24 cellular contexts compared by ENCODE assay signal in genomic region chr4:19944806-19945205, GRCh38.
A peak's percentile ranks its signal among the peaks of the same experiment; 100 is the strongest.
DNase-seq lines count a peak whose midpoint lies in the region; ATAC-seq lines count a peak whose summit lies in the region.
"Had no signal": no experiment of that assay in that cellular context is flagged by ENCODE, and none has a peak within 500 bp of the region (broad histone marks: within the 10 kb centered on the region; RNA-seq: fewer than 3 reads in every experiment).

No MANE protein-coding gene starts in this region.

- no peak overlapping the region for H3K4me3 Mint-ChIP-seq in activated CD4-positive, alpha-beta memory T cell treated with anti-CD3 and anti-CD28 coated beads for 36 hours
- H3K4me3 Mint-ChIP-seq: activated naive CD8-positive, alpha-beta T cell treated with anti-CD3 and anti-CD28 coated beads for 36 hours; stimulated activated naive B cell treated with anti-CD40 and anti-IgM and Interleukin-4, amounts not matched to agents 10 μg/mL and 1 μg/mL and 100 μg/mL, for 72 hours had no signal

- peaks cover 17% of the 10 kb centered on the region for H3K9me3 Mint-ChIP-seq in activated CD4-positive, alpha-beta memory T cell treated with anti-CD3 and anti-CD28 coated beads for 36 hours

- no peak overlapping the region for H3K27ac Mint-ChIP-seq in activated CD4-positive, alpha-beta memory T cell treated with anti-CD3 and anti-CD28 coated beads for 36 hours
- H3K27ac Mint-ChIP-seq: activated naive CD8-positive, alpha-beta T cell treated with anti-CD3 and anti-CD28 coated beads for 36 hours; stimulated activated naive B cell treated with anti-CD40 and anti-IgM and Interleukin-4, amounts not matched to agents 10 μg/mL and 1 μg/mL and 100 μg/mL, for 72 hours had no signal

- intact Hi-C loops in activated CD4-positive, alpha-beta memory T cell treated with anti-CD3 and anti-CD28 coated beads for 36 hours (cut with micrococcal nuclease): no loop called here
- intact Hi-C loops in posterior vena cava (cut with DNase I): no loop called here

- peak; percentile 4 for DNase-seq in ELF-1 (ENCODE audit: low read depth, low spot score)
- DNase-seq in NCI-H1092 (lab: John Stamatoyannopoulos, UW): peak; percentile 7
- DNase-seq in cerebellar cortex (ENCODE audit: low spot score): peak; percentile 87
- no peak for DNase-seq in left lobe of liver (ENCODE audit: low spot score)
- DNase-seq in hippocampal formation (lab: John Stamatoyannopoulos, UW): no peak
- DNase-seq in activated CD4-positive, alpha-beta memory T cell treated with anti-CD3 and anti-CD28 coated beads for 36 hours: no peak
- DNase-seq in posterior vena cava (ENCODE audit: low spot score): no peak
- DNase-seq: activated CD4-positive, alpha-beta T cell treated with anti-CD3 and anti-CD28 coated beads for 4 hours; activated CD8-positive, alpha-beta memory T cell treated with anti-CD3 and anti-CD28 coated beads for 24 hours; activated effector memory CD4-positive, alpha-beta T cell treated with Interleukin-2 at 50 U/mL for 16 hours; activated naive CD8-positive, alpha-beta T cell treated with anti-CD3 and anti-CD28 coated beads for 36 hours; DMS53; GF-D8; islet precursor cell; Karpas-422; lower lobe of right lung; MV-4-11; NCI-H1930; OCI-M1; posterior cingulate gyrus; stimulated activated CD4-positive, alpha-beta T cell treated with anti-CD3 and anti-CD28 coated beads, Interleukin-15, amount 100 ng/mL, for 24 hours; stimulated activated naive B cell treated with anti-CD40 and anti-IgM and Interleukin-4, amounts not matched to agents 10 μg/mL and 1 μg/mL and 100 μg/mL, for 72 hours; upper lobe of left lung had no signal

- H3K4me1 Mint-ChIP-seq in activated CD4-positive, alpha-beta memory T cell treated with anti-CD3 and anti-CD28 coated beads for 36 hours (ENCODE audit: low read depth): no peaks in the 10 kb centered on the region
- H3K4me1 Mint-ChIP-seq: activated naive CD8-positive, alpha-beta T cell treated with anti-CD3 and anti-CD28 coated beads for 36 hours; stimulated activated naive B cell treated with anti-CD40 and anti-IgM and Interleukin-4, amounts not matched to agents 10 μg/mL and 1 μg/mL and 100 μg/mL, for 72 hours had no signal

- H3K36me3 Mint-ChIP-seq in activated CD4-positive, alpha-beta memory T cell treated with anti-CD3 and anti-CD28 coated beads for 36 hours: no peaks in the 10 kb centered on the region
- H3K36me3 Mint-ChIP-seq: activated naive CD8-positive, alpha-beta T cell treated with anti-CD3 and anti-CD28 coated beads for 36 hours; stimulated activated naive B cell treated with anti-CD40 and anti-IgM and Interleukin-4, amounts not matched to agents 10 μg/mL and 1 μg/mL and 100 μg/mL, for 72 hours had no signal

- POLR2A ChIA-PET in activated CD4-positive, alpha-beta memory T cell treated with anti-CD3 and anti-CD28 coated beads for 36 hours (lab: Charles Lee): no interaction called here

- CTCF ChIA-PET in activated CD4-positive, alpha-beta memory T cell treated with anti-CD3 and anti-CD28 coated beads for 36 hours (lab: Charles Lee): no interaction called here

- H3K27me3 Mint-ChIP-seq in activated CD4-positive, alpha-beta memory T cell treated with anti-CD3 and anti-CD28 coated beads for 36 hours: no peaks in the 10 kb centered on the region
- H3K27me3 Mint-ChIP-seq: activated naive CD8-positive, alpha-beta T cell treated with anti-CD3 and anti-CD28 coated beads for 36 hours; stimulated activated naive B cell treated with anti-CD40 and anti-IgM and Interleukin-4, amounts not matched to agents 10 μg/mL and 1 μg/mL and 100 μg/mL, for 72 hours had no signal

- peak; percentile 61 for ATAC-seq in left lobe of liver
- ATAC-seq: lower lobe of right lung; Right ventricle myocardium inferior; stimulated activated naive B cell treated with anti-CD40 and anti-IgM and Interleukin-4, amounts not matched to agents 10 μg/mL and 1 μg/mL and 100 μg/mL, for 72 hours had no signal

Comparison
In these comparisons a context has a peak if more than half of its experiments do, and no peak if none do; other contexts are left out.
1. DNase-seq: peak in ELF-1 (single experiment), NCI-H1092 (single experiment) and cerebellar cortex (single experiment); none in left lobe of liver (single experiment), hippocampal formation (0 of 2), activated CD4-positive, alpha-beta memory T cell treated with anti-CD3 and anti-CD28 coated beads for 36 hours (single experiment) and posterior vena cava (single experiment).